In genomic region chr3:129039271-129040038, GRCh38 we compare ENCODE assay signal across 12 cellular contexts. TPM values are rescaled to one million over a fixed set of nuclear protein-coding genes. Genes with fewer than 3 reads are reported as not detected.
DNase-seq lines count a peak whose midpoint lies in the region; ATAC-seq, FAIRE-seq and TF ChIP-seq lines count a peak whose summit lies in the region.
"Had no signal": no experiment of that assay in that cellular context is flagged by ENCODE, and none has a peak within 500 bp of the region (broad histone marks: within the 10 kb centered on the region; RNA-seq: fewer than 3 reads in every experiment).

No MANE protein-coding gene starts in this region.

- no peak for TF ChIP-seq RAD21 in HepG2 (CRISPR knock-in tag; IDR thresholded peaks at IDR 0.05)

- POLR2A ChIA-PET in HepG2 (lab: Yijun Ruan, JAX) = no interaction called here

- ATAC-seq in HepG2 (peak; percentile 18; the same call in 2 of the 3 replicates), GM21528 (IDR thresholded peaks at IDR 0.05; ENCODE audit: low FRiP score, unreplicated experiment) (no peak)

- TF ChIP-seq POLR2A in HepG2 (IDR thresholded peaks at IDR 0.05; ENCODE audit: insufficient read depth in 1 of 2, low read depth in 2 of 2, low read length in 2 of 2) = no peak

- no peaks in the 10 kb centered on the region for H3K79me2 ChIP-seq in HepG2 (ENCODE audit: insufficient read depth, low read length)

- no peak overlapping the region for H3K9ac ChIP-seq in HepG2 (ENCODE audit: insufficient read depth, low read depth, low read length)

- no peak for TF ChIP-seq CTCF in HepG2 (CRISPR knock-in tag; IDR thresholded peaks at IDR 0.05)

- intact Hi-C loops in HepG2 (cut with micrococcal nuclease; ENCODE audit: unreplicated experiment) = no loop called here

- no peaks in the 10 kb centered on the region for H4K20me1 ChIP-seq in HepG2 (ENCODE audit: insufficient read depth, low read length)

- H3K4me1 ChIP-seq in HepG2 (ENCODE audit: insufficient read depth, low read length) = peaks cover 20% of the 10 kb centered on the region

- H3K36me3 ChIP-seq in HepG2 (replicated peaks in 1 of 2; ENCODE audit: control insufficient read depth in 1 of 2, insufficient read depth in 2 of 2, low read length in 2 of 2) = no peaks in the 10 kb centered on the region
- H3K36me3 ChIP-seq: spleen had no signal

- H3K9me3 ChIP-seq in HepG2 (ENCODE audit: low read length) = no peaks in the 10 kb centered on the region

- no peak overlapping the region for H3K27ac ChIP-seq in HepG2 (ENCODE audit: extremely low read length, insufficient read depth, low read length)
- H3K27ac ChIP-seq: spleen had no signal

- CTCF ChIA-PET in HepG2 (lab: Yijun Ruan, JAX; ENCODE audit: low intra/inter-chr PET ratio, low total read pairs) = no interaction called here

- in situ Hi-C loops in HepG2 (cut with HindIII; ENCODE audit: extremely low pct_ligation_motif_present, low pct_unique_long_range_greater_than_20kb) = no loop called here

- no peak overlapping the region for H2AFZ ChIP-seq in HepG2 (ENCODE audit: low read length)

- no peak overlapping the region for H3K4me2 ChIP-seq in HepG2 (ENCODE audit: low read depth, low read length)

- DNase-seq in DMS 273 treated with DMSO at 0.1 percent for 48 hours (lab: John Stamatoyannopoulos, UW) (peak; percentile 70), NCI-H1417 (lab: John Stamatoyannopoulos, UW) (peak; percentile 79 to 97 (median 93)), SHP77 treated with DMSO at 0.1 percent for 48 hours (lab: John Stamatoyannopoulos, UW) (peak; percentile 71), HepG2 (ENCODE audit: low spot score) (no peak), COLO829 (ENCODE audit: low spot score) (no peak), GM19238 (ENCODE audit: insufficient read length, low spot score) (no peak)
- no peak for DNase-seq in stimulated activated CD4-positive, alpha-beta T cell treated with anti-CD3 and anti-CD28 coated beads, Interleukin-4, amount 100 ng/mL, for 24 hours
- DNase-seq: CD4-positive, alpha-beta memory T cell; spleen had no signal

- FAIRE-seq in HepG2 (lab: Jason Lieb, UNC) = no peak
- FAIRE-seq: GM18507 had no signal

- no peak for TF ChIP-seq EP300 in HepG2 (IDR thresholded peaks at IDR 0.05; ENCODE audit: low read depth in 2 of 2, low read length in 2 of 2)
- no peak for TF ChIP-seq EP300 in HepG2 (CRISPR knock-in tag; IDR thresholded peaks at IDR 0.05; ENCODE audit: borderline replicate concordance)

- WGBS in HepG2 (ENCODE audit: low lambda C conversion rate) = 35% methylated on average over 4 of the region's 14 CpGs

- H3K4me3 ChIP-seq in HepG2 (replicated peaks in 1 of 3; ENCODE audit: insufficient read depth in 1 of 3, low read depth in 2 of 3, low read length in 3 of 3) = no peak overlapping the region
- H3K4me3 ChIP-seq: spleen had no signal

- BruUV-seq in HepG2 (replicated peaks; lab: Mats Ljungman, UMichigan) = no TSS peak

- H3K27me3 ChIP-seq in HepG2 (ENCODE audit: control insufficient read depth in 1 of 2, insufficient read depth in 2 of 2, low read length in 2 of 2) = peaks cover 1 to 20% of the 10 kb centered on the region in 2 experiments; a peak in 2 of 5 replicates

TF ChIP-seq in HepG2, 621 proteins besides CTCF, POLR2A, EP300 and RAD21:
- TF ChIP-seq HOXA3 (CRISPR knock-in tag; IDR thresholded peaks at IDR 0.05) (no peak), ZNF17 (CRISPR knock-in tag; IDR thresholded peaks at IDR 0.05) (no peak), XBP1 (CRISPR knock-in tag; IDR thresholded peaks at IDR 0.05) (no peak), RARG (CRISPR knock-in tag; IDR thresholded peaks at IDR 0.05; ENCODE audit: low read depth) (no peak)

RNA-seq across cellular contexts. Expression of gene GP9, which starts 21.1 kb away (rescaled TPM):
- total RNA-seq in HepG2 (2016; rRNA removed; fragmentation: Illumina TruSeq; extraction: Trizol) = not detected in 2 replicates
- total RNA-seq in HepG2 (2016; cell fraction: cytosol; rRNA removed; fragmentation: Illumina TruSeq; extraction: Trizol; ENCODE audit: low read depth) = not detected in 2 replicates
- total RNA-seq in HepG2 (2016; cell fraction: insoluble cytoplasmic fraction; rRNA removed; fragmentation: Illumina TruSeq; extraction: Trizol) = not detected in 2 replicates
- total RNA-seq in HepG2 (2016; cell fraction: membrane; rRNA removed; fragmentation: Illumina TruSeq; extraction: Trizol) = not detected in 2 replicates
- not detected in 2 replicates for total RNA-seq in HepG2 (2016; cell fraction: nucleus; rRNA removed; fragmentation: Illumina TruSeq; extraction: Trizol)
- not detected in 2 replicates for polyA plus RNA-seq in HepG2 (2011; rRNA removed)
- not detected in 2 replicates for polyA plus RNA-seq in HepG2 (2011; cell fraction: cytosol; rRNA removed)
- not detected in 2 replicates for polyA plus RNA-seq in HepG2 (2011; cell fraction: nucleus; rRNA removed)
- polyA plus RNA-seq in HepG2 (2012) = not detected in 2 replicates
- not detected in 2 replicates for polyA plus RNA-seq in HepG2 (2016; cell fraction: cytosol; fragmentation: Illumina TruSeq; extraction: Trizol; ENCODE audit: low read depth)
- not detected in 2 replicates for polyA plus RNA-seq in HepG2 (2016; cell fraction: insoluble cytoplasmic fraction; fragmentation: Illumina TruSeq; extraction: Trizol; ENCODE audit: low read depth)
- polyA plus RNA-seq in HepG2 (2016; cell fraction: membrane; fragmentation: Illumina TruSeq; extraction: Trizol; ENCODE audit: low read depth) = not detected in 2 replicates
- polyA plus RNA-seq in HepG2 (2016; cell fraction: nucleus; fragmentation: Illumina TruSeq; extraction: Trizol; ENCODE audit: insufficient read depth, low read depth) = not detected in 2 replicates
- polyA minus RNA-seq in HepG2 (2011; rRNA and poly(A)+ RNA removed; ENCODE audit: low replicate concordance) = not detected in 2 replicates
- not detected in 2 replicates for polyA minus RNA-seq in HepG2 (2011; cell fraction: cytosol; rRNA and poly(A)+ RNA removed)
- not detected in 2 replicates for polyA minus RNA-seq in HepG2 (2011; cell fraction: nucleus; rRNA and poly(A)+ RNA removed)
- total RNA-seq: CD4-positive, alpha-beta memory T cell; T-helper 2 cell treated with Interferon-gamma antibody and Interleukin-4, amounts not matched to agents 100 ng/mL and 5 ng/mL, for 36 hours had no signal
- polyA plus RNA-seq: CD4-positive, alpha-beta memory T cell had no signal

RNA-seq across cellular contexts. Expression of gene EFCC1, which starts 38.4 kb away (rescaled TPM):
- total RNA-seq in HepG2 (2016; rRNA removed; fragmentation: Illumina TruSeq; extraction: Trizol) = not detected in 2 replicates
- total RNA-seq in HepG2 (2016; cell fraction: cytosol; rRNA removed; fragmentation: Illumina TruSeq; extraction: Trizol; ENCODE audit: low read depth) = not detected in 2 replicates
- not detected in 2 replicates for total RNA-seq in HepG2 (2016; cell fraction: insoluble cytoplasmic fraction; rRNA removed; fragmentation: Illumina TruSeq; extraction: Trizol)
- total RNA-seq in HepG2 (2016; cell fraction: membrane; rRNA removed; fragmentation: Illumina TruSeq; extraction: Trizol) = not detected in 2 replicates
- not detected in 2 replicates for total RNA-seq in HepG2 (2016; cell fraction: nucleus; rRNA removed; fragmentation: Illumina TruSeq; extraction: Trizol)
- 0.03 TPM in 1 of 2 replicates, not detected in the other for polyA plus RNA-seq in HepG2 (2011; rRNA removed)
- 0.03 TPM in 1 of 2 replicates, not detected in the other for polyA plus RNA-seq in HepG2 (2011; cell fraction: cytosol; rRNA removed)
- 0.08 TPM in 1 of 2 replicates, not detected in the other for polyA plus RNA-seq in HepG2 (2011; cell fraction: nucleus; rRNA removed)
- not detected in 2 replicates for polyA plus RNA-seq in HepG2 (2012)
- not detected in 2 replicates for polyA plus RNA-seq in HepG2 (2016; cell fraction: cytosol; fragmentation: Illumina TruSeq; extraction: Trizol; ENCODE audit: low read depth)
- not detected in 2 replicates for polyA plus RNA-seq in HepG2 (2016; cell fraction: insoluble cytoplasmic fraction; fragmentation: Illumina TruSeq; extraction: Trizol; ENCODE audit: low read depth)
- not detected in 2 replicates for polyA plus RNA-seq in HepG2 (2016; cell fraction: membrane; fragmentation: Illumina TruSeq; extraction: Trizol; ENCODE audit: low read depth)
- polyA plus RNA-seq in HepG2 (2016; cell fraction: nucleus; fragmentation: Illumina TruSeq; extraction: Trizol; ENCODE audit: insufficient read depth, low read depth) = not detected in 2 replicates
- polyA minus RNA-seq in HepG2 (2011; rRNA and poly(A)+ RNA removed; ENCODE audit: low replicate concordance) = not detected in 2 replicates
- polyA minus RNA-seq in HepG2 (2011; cell fraction: cytosol; rRNA and poly(A)+ RNA removed) = not detected in 2 replicates
- polyA minus RNA-seq in HepG2 (2011; cell fraction: nucleus; rRNA and poly(A)+ RNA removed) = not detected in 2 replicates
- total RNA-seq: CD4-positive, alpha-beta memory T cell had no signal
- polyA plus RNA-seq: CD4-positive, alpha-beta memory T cell had no signal

RNA-seq across cellular contexts. Expression of gene CFAP92, which starts 45.6 kb away (rescaled TPM):
- total RNA-seq in HepG2 (2016; rRNA removed; fragmentation: Illumina TruSeq; extraction: Trizol) = 0.45 and 0.46 TPM in 2 replicates
- total RNA-seq in HepG2 (2016; cell fraction: cytosol; rRNA removed; fragmentation: Illumina TruSeq; extraction: Trizol; ENCODE audit: low read depth) = 1.1 and 1.3 TPM in 2 replicates
- 0.13 and 0.54 TPM in 2 replicates for total RNA-seq in HepG2 (2016; cell fraction: insoluble cytoplasmic fraction; rRNA removed; fragmentation: Illumina TruSeq; extraction: Trizol)
- total RNA-seq in HepG2 (2016; cell fraction: membrane; rRNA removed; fragmentation: Illumina TruSeq; extraction: Trizol) = 1.2 and 1.5 TPM in 2 replicates
- 0.38 TPM in 1 of 2 replicates, not detected in the other for total RNA-seq in HepG2 (2016; cell fraction: nucleus; rRNA removed; fragmentation: Illumina TruSeq; extraction: Trizol)
- polyA plus RNA-seq in HepG2 (2011; rRNA removed) = 0.18 and 0.20 TPM in 2 replicates
- polyA plus RNA-seq in HepG2 (2011; cell fraction: cytosol; rRNA removed) = 0.13 TPM in 2 replicates
- polyA plus RNA-seq in HepG2 (2011; cell fraction: nucleus; rRNA removed) = 0.09 TPM in 1 of 2 replicates, not detected in the other
- 0.40 and 0.64 TPM in 2 replicates for polyA plus RNA-seq in HepG2 (2012)
- polyA plus RNA-seq in HepG2 (2016; cell fraction: cytosol; fragmentation: Illumina TruSeq; extraction: Trizol; ENCODE audit: low read depth) = 1.2 and 2.4 TPM in 2 replicates
- 0.73 and 1.0 TPM in 2 replicates for polyA plus RNA-seq in HepG2 (2016; cell fraction: insoluble cytoplasmic fraction; fragmentation: Illumina TruSeq; extraction: Trizol; ENCODE audit: low read depth)
- polyA plus RNA-seq in HepG2 (2016; cell fraction: membrane; fragmentation: Illumina TruSeq; extraction: Trizol; ENCODE audit: low read depth) = 1.4 and 1.6 TPM in 2 replicates
- polyA plus RNA-seq in HepG2 (2016; cell fraction: nucleus; fragmentation: Illumina TruSeq; extraction: Trizol; ENCODE audit: insufficient read depth, low read depth) = 0.68 and 1.4 TPM in 2 replicates
- polyA minus RNA-seq in HepG2 (2011; rRNA and poly(A)+ RNA removed; ENCODE audit: low replicate concordance) = not detected in 2 replicates
- polyA minus RNA-seq in HepG2 (2011; cell fraction: cytosol; rRNA and poly(A)+ RNA removed) = 0.09 TPM in 1 of 2 replicates, not detected in the other
- 0.12 TPM in 1 of 2 replicates, not detected in the other for polyA minus RNA-seq in HepG2 (2011; cell fraction: nucleus; rRNA and poly(A)+ RNA removed)
- total RNA-seq: T-helper 2 cell treated with Interferon-gamma antibody and Interleukin-4, amounts not matched to agents 100 ng/mL and 5 ng/mL, for 36 hours had no signal

Comparison
In these comparisons a context has a peak if more than half of its experiments do, and no peak if none do; other contexts are left out.
1. DNase-seq: peak in DMS 273 treated with DMSO at 0.1 percent for 48 hours (single experiment), NCI-H1417 (3 of 3) and SHP77 treated with DMSO at 0.1 percent for 48 hours (single experiment); none in HepG2 (single experiment), COLO829 (single experiment), GM19238 (single experiment) and stimulated activated CD4-positive, alpha-beta T cell treated with anti-CD3 and anti-CD28 coated beads, Interleukin-4, amount 100 ng/mL, for 24 hours (single experiment).